In genomic region chr16:2077696-2078095, GRCh38 we compare ENCODE assay signal across 18 cellular contexts. TPM values are rescaled to one million over a fixed set of nuclear protein-coding genes. Genes with fewer than 3 reads are reported as not detected.
DNase-seq lines count a peak whose midpoint lies in the region; ATAC-seq, FAIRE-seq and TF ChIP-seq lines count a peak whose summit lies in the region.
"Had no signal": no experiment of that assay in that cellular context is flagged by ENCODE, and none has a peak within 500 bp of the region (broad histone marks: within the 10 kb centered on the region; RNA-seq: fewer than 3 reads in every experiment).

No MANE protein-coding gene starts in this region.

- CTCF ChIA-PET in IMR-90 (lab: Yijun Ruan, JAX) (interaction anchor here (1.2 kb wide), 1 partner anchor 29 kb away, joined by 3 read pairs; no protein-coding TSS in a partner anchor), GM12878 (lab: Yijun Ruan, JAX) (no interaction called here)

- H3K9ac ChIP-seq in IMR-90 (ENCODE audit: low read depth, low read length) (no peak overlapping the region), GM12878 (ENCODE audit: control insufficient read depth, insufficient read depth, low read length) (no peak overlapping the region)

- no peak overlapping the region for H4K91ac ChIP-seq in IMR-90 (ENCODE audit: insufficient read depth, low read depth, low read length)

- no peak overlapping the region for H3K56ac ChIP-seq in IMR-90 (ENCODE audit: extremely low read depth, insufficient read depth, low read length)

- H3K79me1 ChIP-seq in IMR-90 (ENCODE audit: low read depth in 1 of 2, low read length in 2 of 2): peaks cover 0 to 3% of the 10 kb centered on the region in 2 experiments; a peak in 1 of 4 replicates

- DNase-seq in GM23338 (ENCODE audit: low spot score) (no peak), IMR-90 (no peak), GM12878 (ENCODE audit: low read depth, low spot score) (no peak), NCI-H2227 treated with DMSO at 0.1 percent for 48 hours (lab: John Stamatoyannopoulos, UW) (no peak)
- DNase-seq: Caco-2; CD4-positive, CD25-positive, alpha-beta regulatory T cell; CD8-positive, alpha-beta T cell; DMS153; DND-41; H9 had no signal

- H3K4me2 ChIP-seq in GM23338 (no peak overlapping the region), IMR-90 (ENCODE audit: low read depth, low read length) (no peak overlapping the region), GM12878 (ENCODE audit: control insufficient read depth, insufficient read depth) (no peak overlapping the region)

- H3K27me3 Mint-ChIP-seq in GM23338 (ENCODE audit: insufficient read depth, low read depth, poor library complexity): peaks cover 4% of the 10 kb centered on the region
- H3K27me3 Mint-ChIP-seq: CD4-positive, CD25-positive, alpha-beta regulatory T cell had no signal

- no peak overlapping the region; the same call in 1 of the 2 replicates for H3K27ac Mint-ChIP-seq in GM23338
- H3K27ac Mint-ChIP-seq: CD4-positive, CD25-positive, alpha-beta regulatory T cell; CD8-positive, alpha-beta T cell had no signal

- H2AFZ ChIP-seq in GM23338 (no peak overlapping the region), IMR-90 (replicated peaks; ENCODE audit: low read length, poor library complexity) (no peak overlapping the region), GM12878 (ENCODE audit: control insufficient read depth, low read depth, low read length) (no peak overlapping the region)

- no peak overlapping the region for H3K4me3 Mint-ChIP-seq in GM23338
- H3K4me3 Mint-ChIP-seq: CD4-positive, CD25-positive, alpha-beta regulatory T cell; CD8-positive, alpha-beta T cell; H9 had no signal

- TF ChIP-seq POLR2A in IMR-90 (IDR thresholded peaks at IDR 0.05; ENCODE audit: low read depth, low read length) (no peak), GM12878 (IDR thresholded peaks at IDR 0.05; ENCODE audit: low read depth, low read length) (no peak)

- H3K27me3 ChIP-seq in GM23338 (ENCODE audit: insufficient read depth): no peaks in the 10 kb centered on the region
- H3K27me3 ChIP-seq in IMR-90 (ENCODE audit: control insufficient read depth, insufficient read depth, low read length): no peaks in the 10 kb centered on the region
- no peaks in the 10 kb centered on the region for H3K27me3 ChIP-seq in GM12878 (replicated peaks in 1 of 2; ENCODE audit: control insufficient read depth in 2 of 2, insufficient read depth in 2 of 2, low read length in 1 of 2)

- SMC1A ChIA-PET in GM12878 (lab: Charles Lee; ENCODE audit: uncharacterized antibody, unreplicated experiment): no interaction called here

- H2AK5ac ChIP-seq in IMR-90 (ENCODE audit: low read depth, low read length): no peak overlapping the region

- H2BK15ac ChIP-seq in IMR-90 (ENCODE audit: low read depth, low read length): no peak overlapping the region

- POLR2A ChIA-PET in IMR-90 (lab: Charles Lee; ENCODE audit: unreplicated experiment) (no interaction called here), GM12878 (lab: Charles Lee) (no interaction called here)

- 0 out of 2 replicates have a peak overlapping the region, but pooled peaks have one; percentile 26 for H3K27ac ChIP-seq in GM23338 (ENCODE audit: low read depth)
- H3K27ac ChIP-seq in IMR-90 (ENCODE audit: insufficient read depth, low read length): no peak overlapping the region
- H3K27ac ChIP-seq in GM12878 (ENCODE audit: control insufficient read depth, insufficient read depth): no peak overlapping the region
- H3K27ac ChIP-seq: C4-2B had no signal

- no peaks in the 10 kb centered on the region for H3K9me1 ChIP-seq in IMR-90 (ENCODE audit: insufficient read depth, low read length)

- intact Hi-C loops in IMR-90 (cut with micrococcal nuclease) (no loop called here), GM12878 (cut with micrococcal nuclease; ENCODE audit: unreplicated experiment) (no loop called here)

- ATAC-seq in GM23338 (no peak), IMR-90 (ENCODE audit: low read depth) (no peak), GM12878 (no peak), GM21529 (IDR thresholded peaks at IDR 0.05; ENCODE audit: unreplicated experiment) (no peak), HG03439 (IDR thresholded peaks at IDR 0.05; ENCODE audit: unreplicated experiment) (no peak)
- ATAC-seq: CD8-positive, alpha-beta T cell; HCT116 had no signal

- H3K4me1 ChIP-seq in GM23338 (ENCODE audit: insufficient read depth) (no peaks in the 10 kb centered on the region), IMR-90 (ENCODE audit: control insufficient read depth, insufficient read depth, low read length) (peaks cover 3% of the 10 kb centered on the region; the same call in 1 of the 2 replicates), GM12878 (ENCODE audit: control insufficient read depth, insufficient read depth, low read length) (no peaks in the 10 kb centered on the region)
- H3K4me1 ChIP-seq: Caco-2 had no signal

- H3K14ac ChIP-seq in IMR-90 (replicated peaks; ENCODE audit: low read depth, low read length): no peak overlapping the region

- no peak overlapping the region for H4K8ac ChIP-seq in IMR-90 (ENCODE audit: low read depth in 2 of 2, low read length in 2 of 2)

- WGBS in IMR-90 (ENCODE audit: extremely low coverage in 2 of 2, insufficient read length in 1 of 2), 2 experiments: 97% methylated on average over 11 of the region's 21 CpGs; no CpG with 5 or more reads in 1 of the 2 experiments
- WGBS in GM12878 (ENCODE audit: insufficient coverage, insufficient replicate concordance, low lambda C conversion rate, missing lambda C conversion rate): 85% methylated on average over 18 of the region's 21 CpGs

- no peak overlapping the region for H2BK120ac ChIP-seq in IMR-90 (ENCODE audit: low read depth, low read length)

- H3K18ac ChIP-seq in IMR-90 (ENCODE audit: low read depth, low read length): no peak overlapping the region

- H3K9me2 ChIP-seq in GM23338 (ENCODE audit: insufficient read depth): no peaks in the 10 kb centered on the region

- H3K4me3 ChIP-seq in GM23338 (no peak overlapping the region), IMR-90 (ENCODE audit: insufficient read depth, low read depth, low read length) (no peak overlapping the region), GM12878 (no peak overlapping the region)

- in situ Hi-C loops in IMR-90 (cut with MboI; ENCODE audit: low sequenced_read_pairs): no loop called here
- in situ Hi-C loops in GM12878 (cut with MboI): no loop called here

- no peak overlapping the region for H3K23ac ChIP-seq in IMR-90 (ENCODE audit: low read depth, low read length)

- H3K4me1 Mint-ChIP-seq in GM23338: no peaks in the 10 kb centered on the region
- H3K4me1 Mint-ChIP-seq: CD4-positive, CD25-positive, alpha-beta regulatory T cell; H9 had no signal

- H3K36me3 ChIP-seq in GM23338 (ENCODE audit: insufficient read depth) (no peaks in the 10 kb centered on the region; the same call in 1 of the 2 replicates), IMR-90 (ENCODE audit: control insufficient read depth, insufficient read depth, low read length) (peaks cover 65% of the 10 kb centered on the region), GM12878 (ENCODE audit: control insufficient read depth in 2 of 2, insufficient read depth in 2 of 2, low read length in 1 of 2) (peaks cover 0 to 7% of the 10 kb centered on the region in 2 experiments; a peak in 2 of 4 replicates)

- H3K9me3 Mint-ChIP-seq in GM23338: no peaks in the 10 kb centered on the region
- H3K9me3 Mint-ChIP-seq: CD8-positive, alpha-beta T cell; H9 had no signal

- H3K79me2 ChIP-seq in GM23338 (replicated peaks; ENCODE audit: insufficient read depth) (no peaks in the 10 kb centered on the region), GM12878 (ENCODE audit: control insufficient read depth, insufficient read depth, low read length) (no peaks in the 10 kb centered on the region)

- dilution Hi-C loops in IMR-90 (cut with HindIII; ENCODE audit: low sequenced_read_pairs, unreplicated experiment): no loop called here

- H3K9me3 ChIP-seq in IMR-90 (ENCODE audit: control insufficient read depth, insufficient read depth, low read length): no peaks in the 10 kb centered on the region
- no peaks in the 10 kb centered on the region for H3K9me3 ChIP-seq in GM12878 (replicated peaks; ENCODE audit: control insufficient read depth, insufficient read depth, low read length)
- H3K9me3 ChIP-seq: Caco-2 had no signal

- no peak overlapping the region for H2BK20ac ChIP-seq in IMR-90 (ENCODE audit: low read depth, low read length)

- peak overlapping the region; percentile 37 for H2AK9ac ChIP-seq in IMR-90 (replicated peaks; ENCODE audit: low read depth, low read length, poor library complexity)

- FAIRE-seq in GM12878 (lab: Jason Lieb, UNC): no peak
- FAIRE-seq: G401.6, GM19239, H1 had no signal

- TF ChIP-seq EP300 in GM12878 (IDR thresholded peaks at IDR 0.05; ENCODE audit: borderline replicate concordance in 1 of 2, control insufficient read depth in 1 of 2, low read depth in 2 of 2, low read length in 2 of 2): no peak

- no peak overlapping the region for H2BK5ac ChIP-seq in IMR-90 (ENCODE audit: low read depth, low read length, poor library complexity, severe bottlenecking)

- RAD21 ChIA-PET in GM12878 (lab: Charles Lee; ENCODE audit: unreplicated experiment): no interaction called here

- BruUV-seq in IMR-90 (replicated peaks; lab: Mats Ljungman, UMichigan) (no TSS peak), GM12878 (replicated peaks; lab: Mats Ljungman, UMichigan) (TSS peak; percentile 50)

- peaks cover 10% of the 10 kb centered on the region for H3K36me3 Mint-ChIP-seq in GM23338 (ENCODE audit: low read depth)

- TF ChIP-seq CTCF in GM23338 (conservative IDR thresholded peaks at IDR 0.05; ENCODE audit: low read depth in 2 of 2) (no peak), IMR-90 (conservative IDR thresholded peaks at IDR 0.05; ENCODE audit: low read depth, low read length) (no peak), GM12878 (IDR thresholded peaks at IDR 0.05 in 2 of 3, conservative IDR thresholded peaks at IDR 0.05 in 1 of 3; ENCODE audit: control insufficient read depth in 2 of 3, extremely low read depth in 1 of 3, insufficient read depth in 1 of 3, low read depth in 3 of 3, low read length in 3 of 3) (no peak)

- H4K20me1 ChIP-seq in GM23338 (replicated peaks; ENCODE audit: insufficient read depth) (no peaks in the 10 kb centered on the region), IMR-90 (ENCODE audit: insufficient read depth, low read length) (peaks cover 5% of the 10 kb centered on the region; the same call in 1 of the 2 replicates), GM12878 (ENCODE audit: control insufficient read depth, insufficient read depth) (no peaks in the 10 kb centered on the region)

- no peak for TF ChIP-seq RAD21 in IMR-90 (IDR thresholded peaks at IDR 0.05; ENCODE audit: low read length)
- TF ChIP-seq RAD21 in GM12878 (IDR thresholded peaks at IDR 0.05; ENCODE audit: insufficient read depth, low read depth, low read length): no peak

- no peak overlapping the region for H3K4ac ChIP-seq in IMR-90 (ENCODE audit: low read depth, low read length)

- no peak overlapping the region for H4K5ac ChIP-seq in IMR-90 (ENCODE audit: low read depth, low read length)

- H3F3A ChIP-seq in GM23338 (replicated peaks; ENCODE audit: low read depth): no peaks in the 10 kb centered on the region

RNA-seq across cellular contexts. Expression of gene TSC2, which starts 29.9 kb away (rescaled TPM):
- total RNA-seq in GM23338 (2014; rRNA removed; shearing (Covaris generic)): 81.4 and 93.0 TPM in 2 replicates
- polyA plus RNA-seq in GM23338 (2016; fragmentation: Nextera tagmentation; extraction: Ambion mirVana) (36.3 and 40.5 TPM in 2 replicates), IMR-90 (2012; rRNA removed) (88.6 and 95.9 TPM in 2 replicates), GM12878 (2011; rRNA removed) (10.1 and 18.0 TPM in 2 replicates), GM12878 (2014; fragmentation: Illumina TruSeq; extraction: Trizol) (4.9 and 22.7 TPM in 2 replicates), GM12878 (2014; fragmentation: Nextera tagmentation; extraction: Ambion mirVana) (1 to 10 TPM; 1.6 to 3.9 TPM), GM12878 (2014; rRNA removed) (31.3 and 48.1 TPM in 2 replicates), GM12878 (2016; fragmentation: Nextera tagmentation; extraction: Ambion mirVana) (10 to 100 TPM; 36.1 to 43.6 TPM)
- total RNA-seq in IMR-90 (2012; rRNA removed) (22.8 and 31.4 TPM in 2 replicates), GM12878 (2014; rRNA removed) (15.9 and 20.4 TPM in 2 replicates), GM12878 (2014; rRNA removed; fragmentation: Illumina TruSeq; extraction: Trizol) (9.7 and 10.9 TPM in 2 replicates), GM12878 (2021) (61.5 and 77.0 TPM in 2 replicates)
- polyA plus RNA-seq in IMR-90 (2012; cell fraction: cytosol; rRNA removed): 51.7 and 66.3 TPM in 2 replicates
- 202 and 503 TPM in 2 replicates for polyA plus RNA-seq in IMR-90 (2012; cell fraction: nucleus; rRNA removed; ENCODE audit: low replicate concordance)
- total RNA-seq in GM12878 (2013; cell fraction: nucleolus; rRNA removed): 135 and 159 TPM in 2 replicates
- polyA plus RNA-seq in GM12878 (2011; ENCODE audit: low read depth): 17.5 TPM
- 18.5 and 24.1 TPM in 2 replicates for polyA plus RNA-seq in GM12878 (2011; cell fraction: cytosol; rRNA removed)
- polyA plus RNA-seq in GM12878 (2011; cell fraction: nucleus; rRNA removed): 284 and 324 TPM in 2 replicates
- polyA plus RNA-seq in GM12878 (2012): 46.1 and 49.1 TPM in 2 replicates
- polyA minus RNA-seq in GM12878 (2011; rRNA and poly(A)+ RNA removed): 43.0 and 55.4 TPM in 2 replicates
- 32.2 and 38.4 TPM in 2 replicates for polyA minus RNA-seq in GM12878 (2011; cell fraction: cytosol; rRNA and poly(A)+ RNA removed)
- polyA minus RNA-seq in GM12878 (2011; cell fraction: nucleus; rRNA and poly(A)+ RNA removed): 47.4 and 83.8 TPM in 2 replicates

RNA-seq across cellular contexts. Expression of gene NTHL1, which starts 30.1 kb away (rescaled TPM):
- total RNA-seq in GM23338 (2014; rRNA removed; shearing (Covaris generic)): 84.6 and 97.1 TPM in 2 replicates
- polyA plus RNA-seq in GM23338 (2016; fragmentation: Nextera tagmentation; extraction: Ambion mirVana) (87.9 and 94.9 TPM in 2 replicates), IMR-90 (2012; rRNA removed) (28.0 and 33.3 TPM in 2 replicates), GM12878 (2011; rRNA removed) (11.8 and 32.9 TPM in 2 replicates), GM12878 (2014; fragmentation: Illumina TruSeq; extraction: Trizol) (0.19 and 8.1 TPM in 2 replicates), GM12878 (2014; fragmentation: Nextera tagmentation; extraction: Ambion mirVana) (1 to 10 TPM in 1 of 2 experiments, under 1 TPM in 1; 0.85 to 9.2 TPM), GM12878 (2014; rRNA removed) (46.9 and 49.0 TPM in 2 replicates), GM12878 (2016; fragmentation: Nextera tagmentation; extraction: Ambion mirVana) (10 to 100 TPM; 45.1 to 53.8 TPM)
- total RNA-seq in IMR-90 (2012; rRNA removed) (22.8 and 28.1 TPM in 2 replicates), GM12878 (2014; rRNA removed) (50.1 and 54.7 TPM in 2 replicates), GM12878 (2014; rRNA removed; fragmentation: Illumina TruSeq; extraction: Trizol) (16.4 and 17.2 TPM in 2 replicates), GM12878 (2021) (41.3 and 48.4 TPM in 2 replicates)
- 46.3 and 54.8 TPM in 2 replicates for polyA plus RNA-seq in IMR-90 (2012; cell fraction: cytosol; rRNA removed)
- polyA plus RNA-seq in IMR-90 (2012; cell fraction: nucleus; rRNA removed; ENCODE audit: low replicate concordance): 20.6 and 53.2 TPM in 2 replicates
- total RNA-seq in GM12878 (2013; cell fraction: nucleolus; rRNA removed): 21.3 and 22.2 TPM in 2 replicates
- polyA plus RNA-seq in GM12878 (2011; ENCODE audit: low read depth): 4.0 TPM
- 71.1 and 110 TPM in 2 replicates for polyA plus RNA-seq in GM12878 (2011; cell fraction: cytosol; rRNA removed)
- polyA plus RNA-seq in GM12878 (2011; cell fraction: nucleus; rRNA removed): 47.6 and 73.7 TPM in 2 replicates
- polyA plus RNA-seq in GM12878 (2012): 14.5 and 15.4 TPM in 2 replicates
- 18.0 and 54.3 TPM in 2 replicates for polyA minus RNA-seq in GM12878 (2011; rRNA and poly(A)+ RNA removed)
- polyA minus RNA-seq in GM12878 (2011; cell fraction: cytosol; rRNA and poly(A)+ RNA removed): 13.1 and 15.4 TPM in 2 replicates
- polyA minus RNA-seq in GM12878 (2011; cell fraction: nucleus; rRNA and poly(A)+ RNA removed): 10.2 and 15.9 TPM in 2 replicates

RNA-seq across cellular contexts. Expression of gene NHERF2, which starts 51.0 kb away (rescaled TPM):
- 15.4 and 16.5 TPM in 2 replicates for total RNA-seq in GM23338 (2014; rRNA removed; shearing (Covaris generic))
- polyA plus RNA-seq in GM23338 (2016; fragmentation: Nextera tagmentation; extraction: Ambion mirVana) (12.0 and 21.0 TPM in 2 replicates), IMR-90 (2012; rRNA removed) (77.8 and 96.6 TPM in 2 replicates), GM12878 (2011; rRNA removed) (0.05 TPM in 1 of 2 replicates, not detected in the other), GM12878 (2014; fragmentation: Illumina TruSeq; extraction: Trizol) (0.06 TPM in 1 of 2 replicates, not detected in the other), GM12878 (2014; fragmentation: Nextera tagmentation; extraction: Ambion mirVana) (not detected), GM12878 (2014; rRNA removed) (not detected in 2 replicates), GM12878 (2016; fragmentation: Nextera tagmentation; extraction: Ambion mirVana) (under 1 TPM; 0.10 to 0.19 TPM)
- total RNA-seq in IMR-90 (2012; rRNA removed) (18.6 and 20.8 TPM in 2 replicates), GM12878 (2014; rRNA removed) (0.06 TPM in 1 of 2 replicates, not detected in the other), GM12878 (2014; rRNA removed; fragmentation: Illumina TruSeq; extraction: Trizol) (not detected in 2 replicates), GM12878 (2021) (0.31 and 0.51 TPM in 2 replicates)
- 98.1 and 126 TPM in 2 replicates for polyA plus RNA-seq in IMR-90 (2012; cell fraction: cytosol; rRNA removed)
- polyA plus RNA-seq in IMR-90 (2012; cell fraction: nucleus; rRNA removed; ENCODE audit: low replicate concordance): 54.5 and 134 TPM in 2 replicates
- 0.71 TPM in 1 of 2 replicates, not detected in the other for total RNA-seq in GM12878 (2013; cell fraction: nucleolus; rRNA removed)
- polyA plus RNA-seq in GM12878 (2011; ENCODE audit: low read depth): not detected
- polyA plus RNA-seq in GM12878 (2011; cell fraction: cytosol; rRNA removed): 0.04 and 0.15 TPM in 2 replicates
- polyA plus RNA-seq in GM12878 (2011; cell fraction: nucleus; rRNA removed): 0.78 and 0.98 TPM in 2 replicates
- polyA plus RNA-seq in GM12878 (2012): 0.15 and 0.42 TPM in 2 replicates
- polyA minus RNA-seq in GM12878 (2011; rRNA and poly(A)+ RNA removed): not detected in 2 replicates
- polyA minus RNA-seq in GM12878 (2011; cell fraction: cytosol; rRNA and poly(A)+ RNA removed): 0.62 TPM in 1 of 2 replicates, not detected in the other
- polyA minus RNA-seq in GM12878 (2011; cell fraction: nucleus; rRNA and poly(A)+ RNA removed): not detected in 2 replicates

RNA-seq across cellular contexts. Expression of gene PKD1, which starts 58.0 kb away (rescaled TPM):
- total RNA-seq in GM23338 (2014; rRNA removed; shearing (Covaris generic)): 75.5 and 107 TPM in 2 replicates
- polyA plus RNA-seq in GM23338 (2016; fragmentation: Nextera tagmentation; extraction: Ambion mirVana) (18.5 and 21.1 TPM in 2 replicates), IMR-90 (2012; rRNA removed) (97.3 and 118 TPM in 2 replicates), GM12878 (2011; rRNA removed) (3.7 and 9.0 TPM in 2 replicates), GM12878 (2014; fragmentation: Illumina TruSeq; extraction: Trizol) (0.36 and 3.9 TPM in 2 replicates), GM12878 (2014; fragmentation: Nextera tagmentation; extraction: Ambion mirVana) (under 1 TPM; 0.11 to 0.35 TPM), GM12878 (2014; rRNA removed) (48.2 and 49.7 TPM in 2 replicates), GM12878 (2016; fragmentation: Nextera tagmentation; extraction: Ambion mirVana) (1 to 10 TPM; 2.9 to 5.2 TPM)
- total RNA-seq in IMR-90 (2012; rRNA removed) (7.9 and 15.6 TPM in 2 replicates), GM12878 (2014; rRNA removed) (19.6 and 22.9 TPM in 2 replicates), GM12878 (2014; rRNA removed; fragmentation: Illumina TruSeq; extraction: Trizol) (6.9 and 7.5 TPM in 2 replicates), GM12878 (2021) (44.9 and 62.0 TPM in 2 replicates)
- 53.6 and 146 TPM in 2 replicates for polyA plus RNA-seq in IMR-90 (2012; cell fraction: cytosol; rRNA removed)
- 423 and 1,655 TPM in 2 replicates for polyA plus RNA-seq in IMR-90 (2012; cell fraction: nucleus; rRNA removed; ENCODE audit: low replicate concordance)
- 160 and 186 TPM in 2 replicates for total RNA-seq in GM12878 (2013; cell fraction: nucleolus; rRNA removed)
- 13.4 TPM for polyA plus RNA-seq in GM12878 (2011; ENCODE audit: low read depth)
- 16.3 and 29.0 TPM in 2 replicates for polyA plus RNA-seq in GM12878 (2011; cell fraction: cytosol; rRNA removed)
- polyA plus RNA-seq in GM12878 (2011; cell fraction: nucleus; rRNA removed): 295 and 314 TPM in 2 replicates
- 34.8 and 47.6 TPM in 2 replicates for polyA plus RNA-seq in GM12878 (2012)
- polyA minus RNA-seq in GM12878 (2011; rRNA and poly(A)+ RNA removed): 11.8 and 40.3 TPM in 2 replicates
- 17.5 and 22.7 TPM in 2 replicates for polyA minus RNA-seq in GM12878 (2011; cell fraction: cytosol; rRNA and poly(A)+ RNA removed)
- polyA minus RNA-seq in GM12878 (2011; cell fraction: nucleus; rRNA and poly(A)+ RNA removed): 50.4 and 84.4 TPM in 2 replicates

RNA-seq across cellular contexts. Expression of gene NPW, which starts 58.1 kb away (rescaled TPM):
- total RNA-seq in GM23338 (2014; rRNA removed; shearing (Covaris generic)): 1.9 and 4.5 TPM in 2 replicates
- 37.0 and 37.6 TPM in 2 replicates for polyA plus RNA-seq in GM23338 (2016; fragmentation: Nextera tagmentation; extraction: Ambion mirVana)
- total RNA-seq in IMR-90 (2012; rRNA removed): 0.18 TPM in 1 of 2 replicates, not detected in the other
- 2.0 and 3.7 TPM in 2 replicates for polyA plus RNA-seq in IMR-90 (2012; rRNA removed)
- 6.1 and 9.0 TPM in 2 replicates for polyA plus RNA-seq in IMR-90 (2012; cell fraction: cytosol; rRNA removed)
- polyA plus RNA-seq in IMR-90 (2012; cell fraction: nucleus; rRNA removed; ENCODE audit: low replicate concordance): 2.5 and 7.1 TPM in 2 replicates
- not detected in 2 replicates for total RNA-seq in GM12878 (2013; cell fraction: nucleolus; rRNA removed)
- total RNA-seq in GM12878 (2014; rRNA removed): 0.23 and 0.33 TPM in 2 replicates
- total RNA-seq in GM12878 (2014; rRNA removed; fragmentation: Illumina TruSeq; extraction: Trizol): 0.67 TPM in 1 of 2 replicates, not detected in the other
- 0.85 and 1.3 TPM in 2 replicates for total RNA-seq in GM12878 (2021)
- polyA plus RNA-seq in GM12878 (2011; ENCODE audit: low read depth): not detected
- not detected in 2 replicates for polyA plus RNA-seq in GM12878 (2011; rRNA removed)
- polyA plus RNA-seq in GM12878 (2011; cell fraction: cytosol; rRNA removed): 0.10 TPM in 1 of 2 replicates, not detected in the other
- polyA plus RNA-seq in GM12878 (2011; cell fraction: nucleus; rRNA removed): 0.21 and 0.67 TPM in 2 replicates
- polyA plus RNA-seq in GM12878 (2012): 0.16 and 0.22 TPM in 2 replicates
- polyA plus RNA-seq in GM12878 (2014; fragmentation: Illumina TruSeq; extraction: Trizol): not detected in 2 replicates
- not detected for polyA plus RNA-seq in GM12878 (2014; fragmentation: Nextera tagmentation; extraction: Ambion mirVana)
- 0.24 TPM in 1 of 2 replicates, not detected in the other for polyA plus RNA-seq in GM12878 (2014; rRNA removed)
- 1 to 10 TPM; 1.4 to 2.5 TPM for polyA plus RNA-seq in GM12878 (2016; fragmentation: Nextera tagmentation; extraction: Ambion mirVana)
- not detected in 2 replicates for polyA minus RNA-seq in GM12878 (2011; rRNA and poly(A)+ RNA removed)
- not detected in 2 replicates for polyA minus RNA-seq in GM12878 (2011; cell fraction: cytosol; rRNA and poly(A)+ RNA removed)
- polyA minus RNA-seq in GM12878 (2011; cell fraction: nucleus; rRNA and poly(A)+ RNA removed): not detected in 2 replicates
- total RNA-seq: A172; CD4-positive, CD25-positive, alpha-beta regulatory T cell; CD8-positive, alpha-beta T cell had no signal
- polyA plus RNA-seq: CD4-positive, CD25-positive, alpha-beta regulatory T cell had no signal
